16 cellular contexts compared by ENCODE assay signal in the genomic region with DNA sequence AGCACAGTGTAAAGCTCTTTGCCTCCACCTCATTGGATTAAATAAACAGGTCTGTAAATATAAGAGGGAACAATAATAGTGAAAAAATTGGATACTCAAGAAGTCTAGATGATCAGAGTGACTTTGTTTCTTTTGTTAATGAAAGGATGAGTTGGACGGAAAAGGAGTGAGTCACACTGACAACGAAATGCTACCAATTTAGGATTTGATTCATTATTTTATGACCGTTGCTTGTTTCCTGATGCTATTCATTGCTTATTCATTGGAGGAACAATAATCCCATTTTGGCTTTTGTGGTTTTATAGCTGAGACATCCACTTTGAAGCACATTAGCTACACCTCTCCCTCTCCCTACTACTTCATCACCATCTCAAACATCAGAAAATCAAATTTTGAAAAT.
DNase-seq lines count a peak whose midpoint lies in the region; ATAC-seq and TF ChIP-seq lines count a peak whose summit lies in the region.
"Had no signal": no experiment of that assay in that cellular context is flagged by ENCODE, and none has a peak within 500 bp of the region (broad histone marks: within the 10 kb centered on the region; RNA-seq: fewer than 3 reads in every experiment).

No MANE protein-coding gene starts in this region.

- TF ChIP-seq CTCF in AG10803 (conservative IDR thresholded peaks at IDR 0.05; ENCODE audit: low read length): no peak
- TF ChIP-seq CTCF in foreskin fibroblast (IDR thresholded peaks at IDR 0.05; ENCODE audit: low read depth, low read length): no peak

- DNase-seq in AG10803 (ENCODE audit: low read depth): peak; percentile 29
- DNase-seq in HS-5 (ENCODE audit: low read depth): peak; percentile 55
- DNase-seq in amniotic stem cell (lab: John Stamatoyannopoulos, UW): peak; percentile 25
- peak; percentile 53 to 76 for DNase-seq in foreskin fibroblast
- no peak for DNase-seq in SKM-1 (lab: John Stamatoyannopoulos, UW; ENCODE audit: unreplicated experiment)
- no peak for DNase-seq in nucleus accumbens (lab: John Stamatoyannopoulos, UW)
- no peak for DNase-seq in NCI-H524 treated with DMSO at 0.1 percent for 48 hours (lab: John Stamatoyannopoulos, UW)
- DNase-seq: activated CD4-positive, alpha-beta T cell treated with anti-CD3 and anti-CD28 coated beads for 48 hours; activated T-cell treated with anti-CD3 and anti-CD28 coated beads, Interleukin-2, amount 50 U/mL, for 24 hours; heart right ventricle; NCI-H1048; NCI-H2227 treated with DMSO at 0.1 percent for 48 hours; T-helper 2 cell; trophoblast cell had no signal

- ATAC-seq in HG02798 (IDR thresholded peaks at IDR 0.05; ENCODE audit: poor library complexity, unreplicated experiment): no peak
- ATAC-seq: heart right ventricle had no signal

- H3K4me3 ChIP-seq in AG10803 (ENCODE audit: low read length) (no peak overlapping the region), foreskin fibroblast (ENCODE audit: low read depth in 1 of 2, low read length in 2 of 2) (no peak overlapping the region)
- H3K4me3 ChIP-seq: HAP-1, heart right ventricle had no signal

Comparison
In these comparisons a context has a peak if more than half of its experiments do, and no peak if none do; other contexts are left out.
1. DNase-seq: peak in AG10803 (single experiment), HS-5 (single experiment), amniotic stem cell (single experiment) and foreskin fibroblast (2 of 2); none in SKM-1 (single experiment), nucleus accumbens (0 of 56) and NCI-H524 treated with DMSO at 0.1 percent for 48 hours (single experiment).